ENCODE assay signal across 8 cellular contexts in genomic region chr7:44606341-44607140, GRCh38. TPM values are rescaled to one million over a fixed set of nuclear protein-coding genes. Genes with fewer than 3 reads are reported as not detected.
A peak's percentile ranks its signal among the peaks of the same experiment; 100 is the strongest.
DNase-seq lines count a peak whose midpoint lies in the region; ATAC-seq and TF ChIP-seq lines count a peak whose summit lies in the region.

OGDH (plus strand) TSS chr7:44606627; CDS start chr7:44624344, 17,717 bp downstream.

- no peaks in the 10 kb centered on the region for H3K36me3 ChIP-seq in testis (ENCODE audit: low read depth, missing control alignments)

- peak; percentile 84 for TF ChIP-seq POLR2A in testis (IDR thresholded peaks at IDR 0.05)

- 0 to 1% methylated on average over 12 to 37 of the region's 93 CpGs for WGBS in testis, 2 donors

- peak within 1 kb of the TSS; percentile 96 for H3K4me3 ChIP-seq in GM08714 (ENCODE audit: low read length)
- H3K4me3 ChIP-seq in testis: peak within 1 kb of the TSS; percentile 79 to 91

- DNase-seq in NCI-H1092 treated with DMSO at 0.1 percent for 48 hours (lab: John Stamatoyannopoulos, UW) (peak; percentile 99), SKM-1 (lab: John Stamatoyannopoulos, UW; ENCODE audit: unreplicated experiment) (peak; percentile 91), glomerular endothelial cell (ENCODE audit: extremely low read depth, low read depth, low spot score) (peak; percentile 77), omental fat pad (ENCODE audit: low spot score) (peak; percentile 97), testis (peak; percentile 99)
- DNase-seq in activated naive CD4-positive, alpha-beta T cell treated with anti-CD3 and anti-CD28 coated beads, Interleukin-2, amount 50 U/mL, for 72 hours (ENCODE audit: low spot score in 2 of 2): peak; percentile 99 to 100

- H3K27me3 ChIP-seq in testis: no peaks in the 10 kb centered on the region

- no peaks in the 10 kb centered on the region for H3K9me3 Mint-ChIP-seq in activated naive CD4-positive, alpha-beta T cell treated with anti-CD3 and anti-CD28 coated beads, Interleukin-2, amount 50 U/mL, for 72 hours

- H3K27ac ChIP-seq in testis: peak within 1 kb of the TSS; percentile 96 to 98

- intact Hi-C loops in testis (cut with DNase I; ENCODE audit: low total_unique reads): no loop called here

- no peaks in the 10 kb centered on the region for H3K9me3 ChIP-seq in testis

- peak; percentile 95 for ATAC-seq in HG02610 (IDR thresholded peaks at IDR 0.05; ENCODE audit: unreplicated experiment)
- peak; percentile 96 to 97 for ATAC-seq in activated naive CD4-positive, alpha-beta T cell treated with anti-CD3 and anti-CD28 coated beads, Interleukin-2, amount 50 U/mL, for 72 hours
- ATAC-seq in omental fat pad (ENCODE audit: low FRiP score): peak; percentile 100

- TF ChIP-seq CTCF in omental fat pad (IDR thresholded peaks at IDR 0.05) (no peak), testis (IDR thresholded peaks at IDR 0.05) (peak in 1 of 3 experiments; percentile 14)

- H3K27ac Mint-ChIP-seq in activated naive CD4-positive, alpha-beta T cell treated with anti-CD3 and anti-CD28 coated beads, Interleukin-2, amount 50 U/mL, for 72 hours: peak within 1 kb of the TSS; percentile 91 to 99

- peaks cover 7 to 16% of the 10 kb centered on the region in 2 donors for H3K36me3 Mint-ChIP-seq in activated naive CD4-positive, alpha-beta T cell treated with anti-CD3 and anti-CD28 coated beads, Interleukin-2, amount 50 U/mL, for 72 hours

- peaks cover 7% of the 10 kb centered on the region for H3K4me1 ChIP-seq in testis

RNA-seq across cellular contexts. Expression of gene OGDH, which starts in this region (rescaled TPM):
- 100 to 1,000 TPM in 1 of 2 donors, 10 to 100 TPM in 1; 53.2 to 106 TPM for total RNA-seq in activated naive CD4-positive, alpha-beta T cell treated with anti-CD3 and anti-CD28 coated beads, Interleukin-2, amount 50 U/mL, for 72 hours
- total RNA-seq in glomerular endothelial cell: 69.6 and 70.4 TPM in 2 replicates
- total RNA-seq in omental fat pad: 10 to 100 TPM; 75.4 to 91.0 (median 82.0) TPM
- total RNA-seq in testis: 10 to 100 TPM; 82.4 to 95.1 TPM
- polyA plus RNA-seq in testis (ENCODE audit: insufficient read depth, low read depth, low replicate concordance): 87.0 TPM

Comparison
In these comparisons a context has a peak if more than half of its experiments do, and no peak if none do; other contexts are left out.
1. Peak in every context shown above with its lines: DNase-seq, ATAC-seq, H3K4me3 ChIP-seq and H3K27ac ChIP-seq.